ENCODE assay signal across 9 cellular contexts in genomic region chr6:151765444-151765886, GRCh38. TPM values are rescaled to one million over a fixed set of nuclear protein-coding genes. Genes with fewer than 3 reads are reported as not detected.
DNase-seq lines count a peak whose midpoint lies in the region; ATAC-seq, FAIRE-seq and TF ChIP-seq lines count a peak whose summit lies in the region.
"Had no signal": no experiment of that assay in that cellular context is flagged by ENCODE, and none has a peak within 500 bp of the region (broad histone marks: within the 10 kb centered on the region; RNA-seq: fewer than 3 reads in every experiment).

No MANE protein-coding gene starts in this region.

- peak; percentile 61 for ATAC-seq in HG02763 (IDR thresholded peaks at IDR 0.05; ENCODE audit: unreplicated experiment)
- ATAC-seq in T-cell (replicated peaks in 1 of 4): peak; percentile 43 to 53 (median 46)

- no peak overlapping the region for H3K56ac ChIP-seq in mesendoderm (ENCODE audit: low read length)

- H3K9ac ChIP-seq in mesendoderm (ENCODE audit: low read length): no peak overlapping the region

- H3K4me3 Mint-ChIP-seq in T-cell: no peak overlapping the region
- H3K4me3 Mint-ChIP-seq: natural killer cell treated with Interleukin-12 subunit alpha and Interleukin-12 subunit beta and Interleukin-15 and Interleukin-18, amount 100 ng/mL, for 72 hours had no signal

- no peaks in the 10 kb centered on the region for H3K79me2 ChIP-seq in mesendoderm (ENCODE audit: control insufficient read depth, insufficient read depth, low read length)

- FAIRE-seq in endometrium (lab: Jason Lieb, UNC): peak; percentile 99

- peaks cover 4 to 8% of the 10 kb centered on the region in 2 donors for H3K27me3 Mint-ChIP-seq in T-cell

- H2BK15ac ChIP-seq in mesendoderm (replicated peaks; ENCODE audit: low read depth): no peak overlapping the region

- no peak overlapping the region for H3K4me2 ChIP-seq in mesendoderm (ENCODE audit: low read length)

- CTCF ChIA-PET in AG04449 (lab: Yijun Ruan, JAX): interaction anchor here (0.6 to 3.8 kb wide), 44 partner anchors 8 to 505 kb away, joined by 3 to 79 read pairs (median 3); no protein-coding TSS in a partner anchor
- CTCF ChIA-PET in T-cell (lab: Charles Lee): interaction anchor here (0.6 to 2.7 kb wide), 15 partner anchors 9 to 1462 kb away, joined by 3 to 19 read pairs (median 3); no protein-coding TSS in a partner anchor

- no peaks in the 10 kb centered on the region for H3K79me1 ChIP-seq in mesendoderm (ENCODE audit: low read length)

- no peaks in the 10 kb centered on the region for H3K27me3 ChIP-seq in mesendoderm (ENCODE audit: insufficient read depth, low read length, poor library complexity)
- H3K27me3 ChIP-seq in uterus: no peaks in the 10 kb centered on the region

- DNase-seq in AG04449 (ENCODE audit: low read depth, low spot score): peak; percentile 29
- peak; percentile 36 for DNase-seq in NCI-H1092 treated with DMSO at 0.1 percent for 48 hours (lab: John Stamatoyannopoulos, UW)
- peak in 17 of 34 experiments; percentile 3 to 31 (median 14) for DNase-seq in T-cell
- DNase-seq in mesendoderm: peak; percentile 80
- DNase-seq in uterus: peak; percentile 36 to 75

- H4K8ac ChIP-seq in mesendoderm (ENCODE audit: low read depth, low read length): no peak overlapping the region

- H3K4me1 Mint-ChIP-seq in T-cell: peaks cover 9 to 17% (median 15%) of the 10 kb centered on the region in 3 donors

- H3K27ac ChIP-seq in mesendoderm (ENCODE audit: low read depth, low read length): no peak overlapping the region
- H3K27ac ChIP-seq in uterus: peak overlapping the region; percentile 32 to 79

- H3K18ac ChIP-seq in mesendoderm (ENCODE audit: low read length): no peak overlapping the region

- POLR2A ChIA-PET in AG04449 (lab: Yijun Ruan, JAX): interaction anchor here (0.6 kb wide), 1 partner anchor 332 kb away, joined by 3 read pairs; no protein-coding TSS in a partner anchor
- POLR2A ChIA-PET in T-cell (lab: Charles Lee): no interaction called here

- intact Hi-C loops in uterus (cut with DNase I; ENCODE audit: low total_unique reads): loop anchor here (10.0 kb wide), 1 partner anchor 369 kb away; no protein-coding TSS in a partner anchor

- H3K23ac ChIP-seq in mesendoderm (ENCODE audit: low read length): no peak overlapping the region

- no peak for TF ChIP-seq POLR2A in uterus (IDR thresholded peaks at IDR 0.05)

- no peaks in the 10 kb centered on the region for H3K36me3 Mint-ChIP-seq in T-cell
- H3K36me3 Mint-ChIP-seq: natural killer cell treated with Interleukin-12 subunit alpha and Interleukin-12 subunit beta and Interleukin-15 and Interleukin-18, amount 100 ng/mL, for 72 hours had no signal

- no peak overlapping the region for H4K5ac ChIP-seq in mesendoderm (ENCODE audit: low read length)

- no peaks in the 10 kb centered on the region for H3K4me1 ChIP-seq in mesendoderm (ENCODE audit: control insufficient read depth, low read depth, low read length)
- H3K4me1 ChIP-seq in uterus: peaks cover 0 to 9% of the 10 kb centered on the region in 2 donors

- H3K4me3 ChIP-seq in AG04449 (ENCODE audit: low read depth, low read length) (no peak overlapping the region), mesendoderm (ENCODE audit: low read length) (no peak overlapping the region), uterus (no peak overlapping the region)

- H3K4ac ChIP-seq in mesendoderm (ENCODE audit: low read depth, low read length): no peak overlapping the region

- H2AK5ac ChIP-seq in mesendoderm (ENCODE audit: low read length): no peak overlapping the region

- no CpG with 5 or more reads among the region's 2 CpGs for WGBS in mesendoderm (ENCODE audit: extremely low coverage, insufficient coverage, low lambda C conversion rate)

- no peaks in the 10 kb centered on the region for H3K9me3 Mint-ChIP-seq in T-cell
- H3K9me3 Mint-ChIP-seq: natural killer cell treated with Interleukin-12 subunit alpha and Interleukin-12 subunit beta and Interleukin-15 and Interleukin-18, amount 100 ng/mL, for 72 hours had no signal

- TF ChIP-seq CTCF in AG04449 (IDR thresholded peaks at IDR 0.05; ENCODE audit: insufficient read depth, low read length, missing control alignments) (peak; percentile 56), GM12874 (IDR thresholded peaks at IDR 0.05; ENCODE audit: insufficient read depth, low read depth, low read length) (peak; percentile 51; the same call in 1 of the 2 replicates), uterus (IDR thresholded peaks at IDR 0.05) (peak; percentile 67 to 81 (median 76))

- H2BK120ac ChIP-seq in mesendoderm (ENCODE audit: low read depth, low read length): no peak overlapping the region

- no peak overlapping the region for H3K27ac Mint-ChIP-seq in T-cell
- H3K27ac Mint-ChIP-seq: natural killer cell treated with Interleukin-12 subunit alpha and Interleukin-12 subunit beta and Interleukin-15 and Interleukin-18, amount 100 ng/mL, for 72 hours had no signal

- no peaks in the 10 kb centered on the region for H3K36me3 ChIP-seq in mesendoderm (ENCODE audit: control insufficient read depth, insufficient read depth, low read length)
- H3K36me3 ChIP-seq in uterus: no peaks in the 10 kb centered on the region

- no peak overlapping the region for H2BK5ac ChIP-seq in mesendoderm (ENCODE audit: low read length)

- no peaks in the 10 kb centered on the region for H3K9me3 ChIP-seq in uterus

RNA-seq across cellular contexts. Expression of gene ESR1, which starts 42.0 kb away (rescaled TPM):
- total RNA-seq in T-cell: 1 to 10 TPM; 1.5 to 7.3 (median 5.8) TPM
- under 0.01 TPM for polyA plus RNA-seq in mesendoderm (2013, experiment 1 of 2)
- polyA plus RNA-seq in mesendoderm (2013, experiment 2 of 2): not detected
- total RNA-seq in uterus: 100 to 1,000 TPM in 3 of 4 donors, 10 to 100 TPM in 1; 29.1 to 225 (median 141) TPM
